11 cellular contexts compared by ENCODE assay signal in genomic region chr2:232689152-232689910, GRCh38. TPM values are rescaled to one million over a fixed set of nuclear protein-coding genes. Genes with fewer than 3 reads are reported as not detected.
DNase-seq lines count a peak whose midpoint lies in the region; ATAC-seq and TF ChIP-seq lines count a peak whose summit lies in the region.
"Had no signal": no experiment of that assay in that cellular context is flagged by ENCODE, and none has a peak within 500 bp of the region (broad histone marks: within the 10 kb centered on the region; RNA-seq: fewer than 3 reads in every experiment).

No MANE protein-coding gene starts in this region.

- in situ Hi-C loops in transverse colon (cut with MboI; ENCODE audit: low pct_ligation_motif_present in 1 of 4, low pct_unique_long_range_greater_than_20kb in 1 of 4, low sequenced_read_pairs in 3 of 4) = no loop called here

- WGBS in adrenal gland, 4 donors = 20 to 49% (median 36%) methylated on average over 2 to 3 of the region's 3 CpGs
- 43% methylated on average over 3 of the region's 3 CpGs; no CpG with 5 or more reads in 1 of the 2 donors for WGBS in transverse colon (ENCODE audit: low coverage in 1 of 2), 2 donors

- ATAC-seq in HG03521 (IDR thresholded peaks at IDR 0.05; ENCODE audit: unreplicated experiment) = no peak

- TF ChIP-seq CTCF in adrenal gland (IDR thresholded peaks at IDR 0.05) = peak in 1 of 6 experiments; percentile 3
- TF ChIP-seq CTCF in transverse colon (IDR thresholded peaks at IDR 0.05) = no peak

- TF ChIP-seq POLR2A in adrenal gland (IDR thresholded peaks at IDR 0.05) = no peak
- no peak for TF ChIP-seq POLR2A in transverse colon (IDR thresholded peaks at IDR 0.05)

- no peaks in the 10 kb centered on the region for H3K36me3 ChIP-seq in adrenal gland (replicated peaks in 1 of 2)
- no peaks in the 10 kb centered on the region for H3K36me3 ChIP-seq in transverse colon
- H3K36me3 ChIP-seq: vagina had no signal

- H3K4me1 ChIP-seq in adrenal gland (replicated peaks in 1 of 2) = peaks cover 0 to 3% of the 10 kb centered on the region in 2 donors
- no peaks in the 10 kb centered on the region for H3K4me1 ChIP-seq in transverse colon
- H3K4me1 ChIP-seq: vagina had no signal

- intact Hi-C loops in adrenal gland (cut with DNase I) = no loop called here
- intact Hi-C loops in transverse colon (cut with DNase I; ENCODE audit: low total_unique reads) = no loop called here

- DNase-seq in activated effector memory CD4-positive, alpha-beta T cell treated with anti-CD3 and anti-CD28 coated beads, Interleukin-2, amount 50 U/mL, for 16 hours = peak; percentile 27
- no peak for DNase-seq in activated effector memory CD4-positive, alpha-beta T cell treated with Interleukin-2 at 50 U/mL for 16 hours
- peak; percentile 28 to 87 (median 60) for DNase-seq in adrenal gland
- peak in 33 of 51 donors; percentile 9 to 82 (median 48) for DNase-seq in hypothalamus (lab: John Stamatoyannopoulos, UW)
- peak; percentile 20 for DNase-seq in transverse colon
- DNase-seq in activated CD4-positive, alpha-beta T cell treated with anti-CD3 and anti-CD28 coated beads, Interleukin-2, amount 50 U/mL, for 4 hours = no peak
- DNase-seq in NOMO-1 treated with dmso at 0.1 percent for 144 hours (lab: John Stamatoyannopoulos, UW; ENCODE audit: unreplicated experiment) = no peak
- DNase-seq: NCI-H1436; stimulated activated CD4-positive, alpha-beta T cell treated with anti-CD3 and anti-CD28 coated beads, Interleukin-1b, Interleukin-23, amount 100 ng/mL, for 48 hours had no signal

- H3K27me3 ChIP-seq in adrenal gland = no peaks in the 10 kb centered on the region
- no peaks in the 10 kb centered on the region for H3K27me3 ChIP-seq in transverse colon
- H3K27me3 ChIP-seq: vagina had no signal

- H3K4me3 ChIP-seq in adrenal gland (no peak overlapping the region), transverse colon (no peak overlapping the region)
- H3K4me3 ChIP-seq: vagina had no signal

- H3K9me3 ChIP-seq in adrenal gland (replicated peaks in 1 of 3) = no peaks in the 10 kb centered on the region
- H3K9me3 ChIP-seq in transverse colon = peaks cover 0 to 6% of the 10 kb centered on the region in 2 donors
- H3K9me3 ChIP-seq: vagina had no signal

- H3K27ac ChIP-seq in adrenal gland (no peak overlapping the region), transverse colon (no peak overlapping the region)
- H3K27ac ChIP-seq: vagina had no signal

- TF ChIP-seq EP300 in transverse colon (IDR thresholded peaks at IDR 0.05; ENCODE audit: low read depth) = no peak

RNA-seq across cellular contexts. Expression of gene GIGYF2, which starts 7.8 kb away (rescaled TPM):
- total RNA-seq in adrenal gland (10 to 100 TPM; 32.0 to 93.4 (median 65.4) TPM), transverse colon (100 to 1,000 TPM in 1 of 4 donors, 10 to 100 TPM in 3; 40.8 to 146 (median 76.0) TPM)
- 10 to 100 TPM; 13.5 to 71.6 (median 38.6) TPM for polyA plus RNA-seq in adrenal gland

RNA-seq across cellular contexts. Expression of gene EFHD1, which starts 55.9 kb away (rescaled TPM):
- 10 to 100 TPM in 2 of 8 donors, 1 to 10 TPM in 6; 2.0 to 10.2 (median 6.9) TPM for total RNA-seq in adrenal gland
- polyA plus RNA-seq in adrenal gland = 10 to 100 TPM in 1 of 3 donors, 1 to 10 TPM in 2; 6.1 to 12.9 (median 6.5) TPM
- 1 to 10 TPM in 3 of 4 donors, not detected in 1; 1.6 to 6.1 (median 3.7) TPM for total RNA-seq in transverse colon

Comparison
In these comparisons a context has a peak if more than half of its experiments do, and no peak if none do; other contexts are left out.
1. DNase-seq: peak in activated effector memory CD4-positive, alpha-beta T cell treated with anti-CD3 and anti-CD28 coated beads, Interleukin-2, amount 50 U/mL, for 16 hours (single experiment), adrenal gland (7 of 7), hypothalamus (33 of 51) and transverse colon (single experiment); none in activated effector memory CD4-positive, alpha-beta T cell treated with Interleukin-2 at 50 U/mL for 16 hours (single experiment), activated CD4-positive, alpha-beta T cell treated with anti-CD3 and anti-CD28 coated beads, Interleukin-2, amount 50 U/mL, for 4 hours (0 of 2) and NOMO-1 treated with dmso at 0.1 percent for 144 hours (single experiment).